ENCODE assay signal across 20 cellular contexts in the genomic region with DNA sequence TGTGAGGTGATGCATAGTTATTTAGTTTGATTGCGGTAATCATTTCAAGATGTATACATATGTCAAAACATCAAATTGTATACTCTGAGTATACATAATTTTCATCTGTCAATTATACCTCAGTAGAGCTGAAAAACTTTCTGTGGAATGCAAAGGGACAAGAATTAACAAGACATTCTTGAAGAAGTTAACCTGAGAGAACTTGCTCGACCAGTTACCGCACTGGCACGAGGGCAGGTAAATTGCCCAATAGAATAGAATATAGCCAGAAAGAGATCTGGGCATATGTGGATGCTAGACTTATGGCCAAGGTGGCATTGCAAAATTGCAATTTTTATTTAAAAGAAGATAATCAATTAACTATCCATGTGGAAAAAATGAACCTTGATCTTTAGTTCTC. TPM values are rescaled to one million over a fixed set of nuclear protein-coding genes. Genes with fewer than 3 reads are reported as not detected.
DNase-seq lines count a peak whose midpoint lies in the region; ATAC-seq and TF ChIP-seq lines count a peak whose summit lies in the region.
"Had no signal": no experiment of that assay in that cellular context is flagged by ENCODE, and none has a peak within 500 bp of the region (broad histone marks: within the 10 kb centered on the region; RNA-seq: fewer than 3 reads in every experiment).

No MANE protein-coding gene starts in this region.

- peak; percentile 58 for ATAC-seq in foreskin keratinocyte
- ATAC-seq in stimulated activated naive CD8-positive, alpha-beta T cell treated with anti-CD3 and anti-CD28 coated beads, Interleukin-15, Interleukin-2, amounts not matched to agents 100 U/mL and 50 U/mL, for 24 hours = no peak

- H3K27me3 ChIP-seq in foreskin keratinocyte = no peaks in the 10 kb centered on the region
- no peaks in the 10 kb centered on the region for H3K27me3 ChIP-seq in prostate gland (replicated peaks; ENCODE audit: insufficient read depth)
- H3K27me3 ChIP-seq: BE2C had no signal

- POLR2A ChIA-PET in RWPE1 (lab: Yijun Ruan, JAX; ENCODE audit: low non-redundant PET) = no interaction called here

- intact Hi-C loops in prostate gland (cut with DNase I) = no loop called here
- intact Hi-C loops in head of caudate nucleus (cut with DNase I) = no loop called here

- TF ChIP-seq CTCF in RWPE1 (conservative IDR thresholded peaks at IDR 0.05; ENCODE audit: low read depth) (no peak), foreskin keratinocyte (conservative IDR thresholded peaks at IDR 0.05) (no peak), prostate gland (IDR thresholded peaks at IDR 0.05) (no peak)

- no peak for TF ChIP-seq POLR2A in prostate gland (IDR thresholded peaks at IDR 0.05)

- H3K9me3 ChIP-seq in prostate gland = no peaks in the 10 kb centered on the region
- H3K9me3 ChIP-seq: BE2C, HAP-1 had no signal

- H3K36me3 ChIP-seq in prostate gland = no peaks in the 10 kb centered on the region
- H3K36me3 ChIP-seq: BE2C, HAP-1 had no signal

- H3K4me3 ChIP-seq in prostate gland = no peak overlapping the region
- H3K4me3 ChIP-seq: HAP-1 had no signal

- H3K4me1 ChIP-seq in foreskin keratinocyte = peaks cover 21% of the 10 kb centered on the region
- H3K4me1 ChIP-seq in prostate gland (replicated peaks) = no peaks in the 10 kb centered on the region
- H3K4me1 ChIP-seq: BE2C, HAP-1 had no signal

- CTCF ChIA-PET in RWPE1 (lab: Yijun Ruan, JAX) = interaction anchor here (0.5 kb wide), 1 partner anchor 101 kb away, joined by 3 read pairs; no protein-coding TSS in a partner anchor

- 47% methylated on average over 4 of the region's 4 CpGs for WGBS in prostate gland

- H3K27ac ChIP-seq in RWPE1 = no peak overlapping the region
- no peak overlapping the region for H3K27ac ChIP-seq in foreskin keratinocyte
- H3K27ac ChIP-seq in prostate gland = no peak overlapping the region

- DNase-seq in HPDE6-E6E7 (ENCODE audit: extremely low spot score) (peak; percentile 2), RWPE1 (ENCODE audit: low spot score) (peak; percentile 57), foreskin keratinocyte (peak; percentile 66 to 81), prostate gland (ENCODE audit: low spot score) (peak; percentile 66), hepatic stellate cell (ENCODE audit: low spot score) (no peak), head of caudate nucleus (no peak)
- no peak for DNase-seq in stimulated activated naive CD8-positive, alpha-beta T cell treated with anti-CD3 and anti-CD28 coated beads, Interleukin-15, Interleukin-2, amounts not matched to agents 100 U/mL and 50 U/mL, for 24 hours
- DNase-seq in activated naive CD4-positive, alpha-beta T cell treated with Interleukin-2 at 50 U/mL for 16 hours = no peak
- DNase-seq: BE2C; CD4-positive, CD25-positive, alpha-beta regulatory T cell; COR-L47; DMS153; GDM1; MV-4-11; NCI-H1930; NCI-H345; NCI-H524 treated with DMSO at 0.1 percent for 48 hours had no signal

RNA-seq across cellular contexts. Expression of a gene that starts 42.3 kb away (rescaled TPM):
- total RNA-seq in foreskin keratinocyte (8.7 and 19.0 TPM in 2 replicates), prostate gland (under 1 TPM; 0.28 to 0.32 TPM)
- polyA plus RNA-seq in foreskin keratinocyte = 6.2 and 12.4 TPM in 2 replicates
- total RNA-seq: Daoy, SK-MEL-5 had no signal

Comparison
In these comparisons a context has a peak if more than half of its experiments do, and no peak if none do; other contexts are left out.
1. DNase-seq: peak in HPDE6-E6E7 (single experiment), RWPE1 (single experiment), foreskin keratinocyte (2 of 2) and prostate gland (single experiment); none in hepatic stellate cell (single experiment), head of caudate nucleus (0 of 42), stimulated activated naive CD8-positive, alpha-beta T cell treated with anti-CD3 and anti-CD28 coated beads, Interleukin-15, Interleukin-2, amounts not matched to agents 100 U/mL and 50 U/mL, for 24 hours (single experiment) and activated naive CD4-positive, alpha-beta T cell treated with Interleukin-2 at 50 U/mL for 16 hours (single experiment).